ENCODE assay signal across 26 cellular contexts in genomic region chr10:133310399-133310755, GRCh38. TPM values are rescaled to one million over a fixed set of nuclear protein-coding genes. Genes with fewer than 3 reads are reported as not detected.
A peak's percentile ranks its signal among the peaks of the same experiment; 100 is the strongest.
DNase-seq lines count a peak whose midpoint lies in the region; ATAC-seq, FAIRE-seq and TF ChIP-seq lines count a peak whose summit lies in the region.
"Had no signal": no experiment of that assay in that cellular context is flagged by ENCODE, and none has a peak within 500 bp of the region (broad histone marks: within the 10 kb centered on the region; RNA-seq: fewer than 3 reads in every experiment).

No MANE protein-coding gene starts in this region.

- H3K27me3 ChIP-seq in breast epithelium (no peaks in the 10 kb centered on the region), Loucy (ENCODE audit: insufficient read depth, low read length, poor library complexity, severe bottlenecking) (no peaks in the 10 kb centered on the region), HepG2 (ENCODE audit: control insufficient read depth in 1 of 2, insufficient read depth in 2 of 2, low read length in 2 of 2) (no peaks in the 10 kb centered on the region; a peak in 1 of 5 replicates)
- H3K27me3 ChIP-seq: adrenal gland, uterus had no signal

- TF ChIP-seq POLR2A in breast epithelium (IDR thresholded peaks at IDR 0.05) (no peak), HepG2 (IDR thresholded peaks at IDR 0.05; ENCODE audit: insufficient read depth in 1 of 2, low read depth in 2 of 2, low read length in 2 of 2) (no peak)

- BruUV-seq in MCF 10A (replicated peaks; lab: Mats Ljungman, UMichigan) (TSS peak; percentile 11), HepG2 (replicated peaks; lab: Mats Ljungman, UMichigan) (TSS peak; percentile 44)

- no peak for TF ChIP-seq RAD21 in HepG2 (CRISPR knock-in tag; IDR thresholded peaks at IDR 0.05)

- H3K4me2 ChIP-seq in Loucy (ENCODE audit: low read depth, low read length, poor library complexity, severe bottlenecking) (peak overlapping the region; percentile 54), HepG2 (ENCODE audit: low read depth, low read length) (no peak overlapping the region)

- no peaks in the 10 kb centered on the region for H3K27me3 Mint-ChIP-seq in MCF 10A (ENCODE audit: insufficient read depth, unreplicated experiment)
- peaks cover 5% of the 10 kb centered on the region for H3K27me3 Mint-ChIP-seq in type B pancreatic cell

- H3K79me2 ChIP-seq in Loucy (ENCODE audit: insufficient read depth, low read length) = peaks cover 36% of the 10 kb centered on the region
- H3K79me2 ChIP-seq in HepG2 (ENCODE audit: insufficient read depth, low read length) = peaks cover 24% of the 10 kb centered on the region

- no peak for DNase-seq in MCF 10A (ENCODE audit: unreplicated experiment)
- DNase-seq in breast epithelium (ENCODE audit: low spot score in 2 of 2) = no peak
- no peak for DNase-seq in HepG2 (ENCODE audit: low spot score)
- DNase-seq in type B pancreatic cell (ENCODE audit: extremely low spot score, unreplicated experiment) = no peak
- no peak for DNase-seq in inferior parietal cortex (ENCODE audit: extremely low spot score)
- no peak for DNase-seq in activated CD8-positive, alpha-beta memory T cell treated with anti-CD3 and anti-CD28 coated beads for 24 hours
- DNase-seq: activated CD4-positive, alpha-beta T cell treated with anti-CD3 and anti-CD28 coated beads, Interleukin-2, amount 10 ng/mL, durations not matched to agents 24 days and 14 days; activated CD8-positive, alpha-beta memory T cell treated with anti-CD3 and anti-CD28 coated beads, Interleukin-2, amount 50 U/mL, for 4 hours; activated effector memory CD4-positive, alpha-beta T cell treated with anti-CD3 and anti-CD28 coated beads, Interleukin-2, amount 50 U/mL, for 16 hours; glutamatergic neuron; HCEC 1CT; NCI-H82; nephron progenitor cell; SIG-M5; uterus had no signal

- POLR2A ChIA-PET in MCF 10A (lab: Yijun Ruan, JAX) = interaction anchor here (1.5 kb wide), 1 partner anchor 50 kb away, joined by 5 read pairs; no protein-coding TSS in a partner anchor
- POLR2A ChIA-PET in HepG2 (lab: Yijun Ruan, JAX) = interaction anchor here (0.8 kb wide), 1 partner anchor 14 kb away, joined by 3 read pairs; no protein-coding TSS in a partner anchor

- no peaks in the 10 kb centered on the region for H3K9me2 ChIP-seq in Loucy (replicated peaks; ENCODE audit: low read depth, low read length)

- no peaks in the 10 kb centered on the region for H3K9me3 ChIP-seq in breast epithelium
- no peaks in the 10 kb centered on the region for H3K9me3 ChIP-seq in Loucy (ENCODE audit: insufficient read depth, low read depth, low read length)
- no peaks in the 10 kb centered on the region for H3K9me3 ChIP-seq in HepG2 (ENCODE audit: low read length)
- H3K9me3 ChIP-seq: adrenal gland, prostate gland, uterus had no signal

- H3F3A ChIP-seq in Loucy (ENCODE audit: low read depth) = no peaks in the 10 kb centered on the region; the same call in 1 of the 2 replicates

- H3K36me3 Mint-ChIP-seq in MCF 10A (ENCODE audit: insufficient read depth, unreplicated experiment) = peaks cover 21% of the 10 kb centered on the region
- peaks cover 7% of the 10 kb centered on the region for H3K36me3 Mint-ChIP-seq in type B pancreatic cell

- no peak overlapping the region for H3K4me3 ChIP-seq in breast epithelium
- no peak overlapping the region for H3K4me3 ChIP-seq in Loucy (ENCODE audit: low read length, poor library complexity, severe bottlenecking)
- H3K4me3 ChIP-seq in HepG2 (replicated peaks in 1 of 3; ENCODE audit: insufficient read depth in 1 of 3, low read depth in 2 of 3, low read length in 3 of 3) = no peak overlapping the region
- H3K4me3 ChIP-seq: adrenal gland, prostate gland, uterus had no signal

- ATAC-seq in HepG2 (no peak), GM18520 (IDR thresholded peaks at IDR 0.05; ENCODE audit: unreplicated experiment) (no peak)

- H3K4me3 Mint-ChIP-seq in MCF 10A (ENCODE audit: unreplicated experiment) = no peak overlapping the region
- H3K4me3 Mint-ChIP-seq in type B pancreatic cell = peak overlapping the region; percentile 58

- WGBS in HepG2 (ENCODE audit: low lambda C conversion rate) = 98% methylated on average over 15 of the region's 16 CpGs

- no peak overlapping the region for H3K27ac ChIP-seq in breast epithelium
- no peak overlapping the region for H3K27ac ChIP-seq in HepG2 (ENCODE audit: extremely low read length, insufficient read depth, low read length)
- H3K27ac ChIP-seq: adrenal gland, uterus had no signal

- H3K4me1 Mint-ChIP-seq in MCF 10A (ENCODE audit: insufficient read depth, unreplicated experiment) = peaks cover 17% of the 10 kb centered on the region
- H3K4me1 Mint-ChIP-seq in type B pancreatic cell (ENCODE audit: unreplicated experiment) = peaks cover 13% of the 10 kb centered on the region

- no peak for FAIRE-seq in HepG2 (lab: Jason Lieb, UNC)
- FAIRE-seq: bronchial epithelial cell, endothelial cell of umbilical vein, GM12891 had no signal

- TF ChIP-seq EP300 in HepG2 (IDR thresholded peaks at IDR 0.05; ENCODE audit: low read depth in 2 of 2, low read length in 2 of 2) (no peak), HepG2 (CRISPR knock-in tag; IDR thresholded peaks at IDR 0.05; ENCODE audit: borderline replicate concordance) (no peak)

- CTCF ChIA-PET in MCF 10A (lab: Yijun Ruan, JAX) (interaction anchor here (0.6 to 1.7 kb wide), 3 partner anchors 18 to 51 kb away, joined by 4 to 9 read pairs (median 5); no protein-coding TSS in a partner anchor), HepG2 (lab: Yijun Ruan, JAX; ENCODE audit: low intra/inter-chr PET ratio, low total read pairs) (no interaction called here)

- in situ Hi-C loops in HepG2 (cut with HindIII; ENCODE audit: extremely low pct_ligation_motif_present, low pct_unique_long_range_greater_than_20kb) = no loop called here

- no peaks in the 10 kb centered on the region for H3K36me3 ChIP-seq in breast epithelium
- H3K36me3 ChIP-seq in Loucy (ENCODE audit: insufficient read depth, low read length) = no peaks in the 10 kb centered on the region
- H3K36me3 ChIP-seq in HepG2 (replicated peaks in 1 of 2; ENCODE audit: control insufficient read depth in 1 of 2, insufficient read depth in 2 of 2, low read length in 2 of 2) = peaks cover 14 to 35% of the 10 kb centered on the region in 2 experiments; a peak in 4 of 5 replicates
- H3K36me3 ChIP-seq: prostate gland, uterus had no signal

- H3K9ac ChIP-seq in Loucy (ENCODE audit: low read depth, low read length, poor library complexity, severe bottlenecking) = no peak overlapping the region
- no peak overlapping the region for H3K9ac ChIP-seq in HepG2 (ENCODE audit: insufficient read depth, low read depth, low read length)

- H3K4me1 ChIP-seq in breast epithelium (peaks cover 0 to 7% of the 10 kb centered on the region in 2 donors), Loucy (ENCODE audit: insufficient read depth, low read length, poor library complexity, severe bottlenecking) (peaks cover 17% of the 10 kb centered on the region), HepG2 (ENCODE audit: insufficient read depth, low read length) (peaks cover 19% of the 10 kb centered on the region)

- H3K9me3 Mint-ChIP-seq in MCF 10A (ENCODE audit: unreplicated experiment) (no peaks in the 10 kb centered on the region), type B pancreatic cell (no peaks in the 10 kb centered on the region)
- H3K9me3 Mint-ChIP-seq: activated CD4-positive, alpha-beta T cell treated with anti-CD3 and anti-CD28 coated beads, Interleukin-2, amount 10 ng/mL, durations not matched to agents 24 days and 14 days; nephron progenitor cell had no signal

- H2AFZ ChIP-seq in Loucy (ENCODE audit: low read length) (no peak overlapping the region), HepG2 (ENCODE audit: low read length) (no peak overlapping the region)

- H3K27ac Mint-ChIP-seq in MCF 10A (ENCODE audit: low read depth, unreplicated experiment) (no peak overlapping the region), type B pancreatic cell (no peak overlapping the region)
- H3K27ac Mint-ChIP-seq: activated CD4-positive, alpha-beta T cell treated with anti-CD3 and anti-CD28 coated beads, Interleukin-2, amount 10 ng/mL, durations not matched to agents 24 days and 14 days; nephron progenitor cell had no signal

- H4K20me1 ChIP-seq in Loucy (ENCODE audit: insufficient read depth, low read length, poor library complexity, severe bottlenecking) (peaks cover 11% of the 10 kb centered on the region), HepG2 (ENCODE audit: insufficient read depth, low read length) (peaks cover 9% of the 10 kb centered on the region)

- intact Hi-C loops in MCF 10A (cut with micrococcal nuclease) = loop anchor here (10.0 kb wide), 1 partner anchor 656 kb away; no protein-coding TSS in a partner anchor
- intact Hi-C loops in breast epithelium (cut with DNase I; ENCODE audit: low total_unique reads) = no loop called here
- intact Hi-C loops in HepG2 (cut with micrococcal nuclease; ENCODE audit: unreplicated experiment) = no loop called here

- TF ChIP-seq CTCF in MCF 10A (IDR thresholded peaks at IDR 0.05; ENCODE audit: unreplicated experiment) (no peak), breast epithelium (IDR thresholded peaks at IDR 0.05) (no peak), Loucy (conservative IDR thresholded peaks at IDR 0.05; ENCODE audit: low read length) (no peak), HepG2 (CRISPR knock-in tag; IDR thresholded peaks at IDR 0.05) (no peak), type B pancreatic cell (conservative IDR thresholded peaks at IDR 0.05) (no peak)

RNA-seq across cellular contexts. Expression of gene ZNF511, which starts 1.7 kb away (rescaled TPM):
- total RNA-seq in MCF 10A (2022) (28.9 and 42.7 TPM in 2 replicates), breast epithelium (10 to 100 TPM; 27.4 to 33.2 (median 32.1) TPM), HepG2 (2016; rRNA removed; fragmentation: Illumina TruSeq; extraction: Trizol) (53.4 and 66.4 TPM in 2 replicates), type B pancreatic cell (ENCODE audit: low replicate concordance) (39.7 and 51.9 TPM in 2 replicates)
- 127 and 151 TPM in 2 replicates for total RNA-seq in HepG2 (2016; cell fraction: cytosol; rRNA removed; fragmentation: Illumina TruSeq; extraction: Trizol; ENCODE audit: low read depth)
- total RNA-seq in HepG2 (2016; cell fraction: insoluble cytoplasmic fraction; rRNA removed; fragmentation: Illumina TruSeq; extraction: Trizol) = 45.9 and 63.3 TPM in 2 replicates
- total RNA-seq in HepG2 (2016; cell fraction: membrane; rRNA removed; fragmentation: Illumina TruSeq; extraction: Trizol) = 118 and 128 TPM in 2 replicates
- total RNA-seq in HepG2 (2016; cell fraction: nucleus; rRNA removed; fragmentation: Illumina TruSeq; extraction: Trizol) = 24.0 and 36.2 TPM in 2 replicates
- polyA plus RNA-seq in HepG2 (2011; rRNA removed) = 35.6 and 37.0 TPM in 2 replicates
- polyA plus RNA-seq in HepG2 (2011; cell fraction: cytosol; rRNA removed) = 27.9 and 34.4 TPM in 2 replicates
- 40.1 and 48.7 TPM in 2 replicates for polyA plus RNA-seq in HepG2 (2011; cell fraction: nucleus; rRNA removed)
- polyA plus RNA-seq in HepG2 (2012) = 30.0 and 30.3 TPM in 2 replicates
- 150 and 156 TPM in 2 replicates for polyA plus RNA-seq in HepG2 (2016; cell fraction: cytosol; fragmentation: Illumina TruSeq; extraction: Trizol; ENCODE audit: low read depth)
- 57.9 and 63.8 TPM in 2 replicates for polyA plus RNA-seq in HepG2 (2016; cell fraction: insoluble cytoplasmic fraction; fragmentation: Illumina TruSeq; extraction: Trizol; ENCODE audit: low read depth)
- polyA plus RNA-seq in HepG2 (2016; cell fraction: membrane; fragmentation: Illumina TruSeq; extraction: Trizol; ENCODE audit: low read depth) = 121 and 129 TPM in 2 replicates
- 62.1 and 62.9 TPM in 2 replicates for polyA plus RNA-seq in HepG2 (2016; cell fraction: nucleus; fragmentation: Illumina TruSeq; extraction: Trizol; ENCODE audit: insufficient read depth, low read depth)
- 48.5 and 63.6 TPM in 2 replicates for polyA minus RNA-seq in HepG2 (2011; rRNA and poly(A)+ RNA removed; ENCODE audit: low replicate concordance)
- 11.6 and 21.1 TPM in 2 replicates for polyA minus RNA-seq in HepG2 (2011; cell fraction: cytosol; rRNA and poly(A)+ RNA removed)
- polyA minus RNA-seq in HepG2 (2011; cell fraction: nucleus; rRNA and poly(A)+ RNA removed) = 13.3 and 16.2 TPM in 2 replicates

RNA-seq across cellular contexts. Expression of gene TUBGCP2, which starts 1.7 kb away (rescaled TPM):
- total RNA-seq in MCF 10A (2022) (95.9 and 96.2 TPM in 2 replicates), breast epithelium (10 to 100 TPM; 33.6 to 40.0 (median 39.5) TPM), HepG2 (2016; rRNA removed; fragmentation: Illumina TruSeq; extraction: Trizol) (34.5 and 44.1 TPM in 2 replicates), type B pancreatic cell (ENCODE audit: low replicate concordance) (57.9 and 58.6 TPM in 2 replicates)
- total RNA-seq in HepG2 (2016; cell fraction: cytosol; rRNA removed; fragmentation: Illumina TruSeq; extraction: Trizol; ENCODE audit: low read depth) = 7.2 and 8.9 TPM in 2 replicates
- 37.9 and 41.1 TPM in 2 replicates for total RNA-seq in HepG2 (2016; cell fraction: insoluble cytoplasmic fraction; rRNA removed; fragmentation: Illumina TruSeq; extraction: Trizol)
- total RNA-seq in HepG2 (2016; cell fraction: membrane; rRNA removed; fragmentation: Illumina TruSeq; extraction: Trizol) = 17.0 and 24.0 TPM in 2 replicates
- total RNA-seq in HepG2 (2016; cell fraction: nucleus; rRNA removed; fragmentation: Illumina TruSeq; extraction: Trizol) = 16.5 and 20.7 TPM in 2 replicates
- 21.3 and 22.6 TPM in 2 replicates for polyA plus RNA-seq in HepG2 (2011; rRNA removed)
- polyA plus RNA-seq in HepG2 (2011; cell fraction: cytosol; rRNA removed) = 14.3 and 19.4 TPM in 2 replicates
- 51.6 and 62.8 TPM in 2 replicates for polyA plus RNA-seq in HepG2 (2011; cell fraction: nucleus; rRNA removed)
- polyA plus RNA-seq in HepG2 (2012) = 17.9 and 24.1 TPM in 2 replicates
- 4.7 and 4.8 TPM in 2 replicates for polyA plus RNA-seq in HepG2 (2016; cell fraction: cytosol; fragmentation: Illumina TruSeq; extraction: Trizol; ENCODE audit: low read depth)
- 34.0 and 36.8 TPM in 2 replicates for polyA plus RNA-seq in HepG2 (2016; cell fraction: insoluble cytoplasmic fraction; fragmentation: Illumina TruSeq; extraction: Trizol; ENCODE audit: low read depth)
- polyA plus RNA-seq in HepG2 (2016; cell fraction: membrane; fragmentation: Illumina TruSeq; extraction: Trizol; ENCODE audit: low read depth) = 8.5 and 11.7 TPM in 2 replicates
- polyA plus RNA-seq in HepG2 (2016; cell fraction: nucleus; fragmentation: Illumina TruSeq; extraction: Trizol; ENCODE audit: insufficient read depth, low read depth) = 51.1 and 52.9 TPM in 2 replicates
- 49.0 and 64.6 TPM in 2 replicates for polyA minus RNA-seq in HepG2 (2011; rRNA and poly(A)+ RNA removed; ENCODE audit: low replicate concordance)
- 16.4 and 17.1 TPM in 2 replicates for polyA minus RNA-seq in HepG2 (2011; cell fraction: cytosol; rRNA and poly(A)+ RNA removed)
- 29.6 and 40.8 TPM in 2 replicates for polyA minus RNA-seq in HepG2 (2011; cell fraction: nucleus; rRNA and poly(A)+ RNA removed)

RNA-seq across cellular contexts. Expression of gene CALY, which starts 26.3 kb away (rescaled TPM):
- total RNA-seq in MCF 10A (2022) (not detected in 2 replicates), breast epithelium (under 1 TPM in 1 of 3 donors, not detected in 2; 0.66 TPM), HepG2 (2016; rRNA removed; fragmentation: Illumina TruSeq; extraction: Trizol) (not detected in 2 replicates), type B pancreatic cell (ENCODE audit: low replicate concordance) (3.6 and 8.5 TPM in 2 replicates)
- total RNA-seq in HepG2 (2016; cell fraction: cytosol; rRNA removed; fragmentation: Illumina TruSeq; extraction: Trizol; ENCODE audit: low read depth) = not detected in 2 replicates
- not detected in 2 replicates for total RNA-seq in HepG2 (2016; cell fraction: insoluble cytoplasmic fraction; rRNA removed; fragmentation: Illumina TruSeq; extraction: Trizol)
- not detected in 2 replicates for total RNA-seq in HepG2 (2016; cell fraction: membrane; rRNA removed; fragmentation: Illumina TruSeq; extraction: Trizol)
- not detected in 2 replicates for total RNA-seq in HepG2 (2016; cell fraction: nucleus; rRNA removed; fragmentation: Illumina TruSeq; extraction: Trizol)
- polyA plus RNA-seq in HepG2 (2011; rRNA removed) = 0.08 and 0.21 TPM in 2 replicates
- polyA plus RNA-seq in HepG2 (2011; cell fraction: cytosol; rRNA removed) = 0.12 and 0.31 TPM in 2 replicates
- 0.50 and 0.55 TPM in 2 replicates for polyA plus RNA-seq in HepG2 (2011; cell fraction: nucleus; rRNA removed)
- polyA plus RNA-seq in HepG2 (2012) = 0.23 and 0.35 TPM in 2 replicates
- polyA plus RNA-seq in HepG2 (2016; cell fraction: cytosol; fragmentation: Illumina TruSeq; extraction: Trizol; ENCODE audit: low read depth) = not detected in 2 replicates
- not detected in 2 replicates for polyA plus RNA-seq in HepG2 (2016; cell fraction: insoluble cytoplasmic fraction; fragmentation: Illumina TruSeq; extraction: Trizol; ENCODE audit: low read depth)
- not detected in 2 replicates for polyA plus RNA-seq in HepG2 (2016; cell fraction: membrane; fragmentation: Illumina TruSeq; extraction: Trizol; ENCODE audit: low read depth)
- polyA plus RNA-seq in HepG2 (2016; cell fraction: nucleus; fragmentation: Illumina TruSeq; extraction: Trizol; ENCODE audit: insufficient read depth, low read depth) = not detected in 2 replicates
- polyA minus RNA-seq in HepG2 (2011; rRNA and poly(A)+ RNA removed; ENCODE audit: low replicate concordance) = 0.12 TPM in 1 of 2 replicates, not detected in the other
- not detected in 2 replicates for polyA minus RNA-seq in HepG2 (2011; cell fraction: cytosol; rRNA and poly(A)+ RNA removed)
- not detected in 2 replicates for polyA minus RNA-seq in HepG2 (2011; cell fraction: nucleus; rRNA and poly(A)+ RNA removed)
- total RNA-seq: activated CD4-positive, alpha-beta T cell treated with anti-CD3 and anti-CD28 coated beads, Interleukin-2, amount 10 ng/mL, durations not matched to agents 24 days and 14 days; bronchial epithelial cell; endothelial cell of umbilical vein; HT-29; mesenteric fat pad; OCI-LY7 had no signal
- polyA plus RNA-seq: endothelial cell of umbilical vein had no signal

RNA-seq across cellular contexts. Expression of gene ADAM8, which starts 33.7 kb away (rescaled TPM):
- total RNA-seq in MCF 10A (2022) = 20.2 and 23.2 TPM in 2 replicates
- total RNA-seq in breast epithelium = 1 to 10 TPM; 4.6 to 6.6 (median 5.0) TPM
- total RNA-seq in HepG2 (2016; rRNA removed; fragmentation: Illumina TruSeq; extraction: Trizol) = 0.07 and 0.93 TPM in 2 replicates
- total RNA-seq in HepG2 (2016; cell fraction: cytosol; rRNA removed; fragmentation: Illumina TruSeq; extraction: Trizol; ENCODE audit: low read depth) = not detected in 2 replicates
- total RNA-seq in HepG2 (2016; cell fraction: insoluble cytoplasmic fraction; rRNA removed; fragmentation: Illumina TruSeq; extraction: Trizol) = 0.37 TPM in 1 of 2 replicates, not detected in the other
- 0.06 TPM in 1 of 2 replicates, not detected in the other for total RNA-seq in HepG2 (2016; cell fraction: membrane; rRNA removed; fragmentation: Illumina TruSeq; extraction: Trizol)
- 0.34 and 0.50 TPM in 2 replicates for total RNA-seq in HepG2 (2016; cell fraction: nucleus; rRNA removed; fragmentation: Illumina TruSeq; extraction: Trizol)
- 0.24 and 0.65 TPM in 2 replicates for polyA plus RNA-seq in HepG2 (2011; rRNA removed)
- polyA plus RNA-seq in HepG2 (2011; cell fraction: cytosol; rRNA removed) = 0.04 and 0.11 TPM in 2 replicates
- 4.2 and 6.4 TPM in 2 replicates for polyA plus RNA-seq in HepG2 (2011; cell fraction: nucleus; rRNA removed)
- 0.08 and 0.77 TPM in 2 replicates for polyA plus RNA-seq in HepG2 (2012)
- polyA plus RNA-seq in HepG2 (2016; cell fraction: cytosol; fragmentation: Illumina TruSeq; extraction: Trizol; ENCODE audit: low read depth) = not detected in 2 replicates
- polyA plus RNA-seq in HepG2 (2016; cell fraction: insoluble cytoplasmic fraction; fragmentation: Illumina TruSeq; extraction: Trizol; ENCODE audit: low read depth) = not detected in 2 replicates
- 0.06 TPM in 1 of 2 replicates, not detected in the other for polyA plus RNA-seq in HepG2 (2016; cell fraction: membrane; fragmentation: Illumina TruSeq; extraction: Trizol; ENCODE audit: low read depth)
- polyA plus RNA-seq in HepG2 (2016; cell fraction: nucleus; fragmentation: Illumina TruSeq; extraction: Trizol; ENCODE audit: insufficient read depth, low read depth) = 0.60 and 0.63 TPM in 2 replicates
- 0.06 and 2.8 TPM in 2 replicates for polyA minus RNA-seq in HepG2 (2011; rRNA and poly(A)+ RNA removed; ENCODE audit: low replicate concordance)
- not detected in 2 replicates for polyA minus RNA-seq in HepG2 (2011; cell fraction: cytosol; rRNA and poly(A)+ RNA removed)
- polyA minus RNA-seq in HepG2 (2011; cell fraction: nucleus; rRNA and poly(A)+ RNA removed) = 1.6 and 1.7 TPM in 2 replicates
- 6.2 and 7.1 TPM in 2 replicates for total RNA-seq in type B pancreatic cell (ENCODE audit: low replicate concordance)

RNA-seq across cellular contexts. Expression of gene PRAP1, which starts 36.8 kb away (rescaled TPM):
- total RNA-seq in MCF 10A (2022) = not detected in 2 replicates
- total RNA-seq in breast epithelium = not detected
- total RNA-seq in HepG2 (2016; rRNA removed; fragmentation: Illumina TruSeq; extraction: Trizol) = 22.4 and 48.2 TPM in 2 replicates
- 14.5 and 19.5 TPM in 2 replicates for total RNA-seq in HepG2 (2016; cell fraction: cytosol; rRNA removed; fragmentation: Illumina TruSeq; extraction: Trizol; ENCODE audit: low read depth)
- 19.1 and 44.0 TPM in 2 replicates for total RNA-seq in HepG2 (2016; cell fraction: insoluble cytoplasmic fraction; rRNA removed; fragmentation: Illumina TruSeq; extraction: Trizol)
- 12.8 and 15.9 TPM in 2 replicates for total RNA-seq in HepG2 (2016; cell fraction: membrane; rRNA removed; fragmentation: Illumina TruSeq; extraction: Trizol)
- total RNA-seq in HepG2 (2016; cell fraction: nucleus; rRNA removed; fragmentation: Illumina TruSeq; extraction: Trizol) = 39.5 and 48.3 TPM in 2 replicates
- 20.8 and 26.7 TPM in 2 replicates for polyA plus RNA-seq in HepG2 (2011; rRNA removed)
- polyA plus RNA-seq in HepG2 (2011; cell fraction: cytosol; rRNA removed) = 32.8 and 46.2 TPM in 2 replicates
- polyA plus RNA-seq in HepG2 (2011; cell fraction: nucleus; rRNA removed) = 13.6 and 16.7 TPM in 2 replicates
- polyA plus RNA-seq in HepG2 (2012) = 18.3 and 22.2 TPM in 2 replicates
- polyA plus RNA-seq in HepG2 (2016; cell fraction: cytosol; fragmentation: Illumina TruSeq; extraction: Trizol; ENCODE audit: low read depth) = 25.2 and 25.3 TPM in 2 replicates
- polyA plus RNA-seq in HepG2 (2016; cell fraction: insoluble cytoplasmic fraction; fragmentation: Illumina TruSeq; extraction: Trizol; ENCODE audit: low read depth) = 31.2 and 35.2 TPM in 2 replicates
- 21.3 and 23.0 TPM in 2 replicates for polyA plus RNA-seq in HepG2 (2016; cell fraction: membrane; fragmentation: Illumina TruSeq; extraction: Trizol; ENCODE audit: low read depth)
- polyA plus RNA-seq in HepG2 (2016; cell fraction: nucleus; fragmentation: Illumina TruSeq; extraction: Trizol; ENCODE audit: insufficient read depth, low read depth) = 99.8 and 108 TPM in 2 replicates
- 11.2 TPM in 1 of 2 replicates, not detected in the other for polyA minus RNA-seq in HepG2 (2011; rRNA and poly(A)+ RNA removed; ENCODE audit: low replicate concordance)
- polyA minus RNA-seq in HepG2 (2011; cell fraction: cytosol; rRNA and poly(A)+ RNA removed) = 7.7 and 10.1 TPM in 2 replicates
- polyA minus RNA-seq in HepG2 (2011; cell fraction: nucleus; rRNA and poly(A)+ RNA removed) = 2.6 and 4.7 TPM in 2 replicates
- total RNA-seq in type B pancreatic cell (ENCODE audit: low replicate concordance) = 1.3 and 2.8 TPM in 2 replicates
- total RNA-seq: activated CD4-positive, alpha-beta T cell treated with anti-CD3 and anti-CD28 coated beads, Interleukin-2, amount 10 ng/mL, durations not matched to agents 24 days and 14 days; bronchial epithelial cell; endothelial cell of umbilical vein; OCI-LY7; T-helper 1 cell treated with Interleukin-12 subunit alpha and Interleukin-12 subunit beta and Interleukin-4 antibody, amounts not matched to agents 30 ng/mL and 1 ng/mL, for 36 hours; uterus had no signal
- polyA plus RNA-seq: endothelial cell of umbilical vein had no signal
